8 cellular contexts compared by ENCODE assay signal in the genomic region with DNA sequence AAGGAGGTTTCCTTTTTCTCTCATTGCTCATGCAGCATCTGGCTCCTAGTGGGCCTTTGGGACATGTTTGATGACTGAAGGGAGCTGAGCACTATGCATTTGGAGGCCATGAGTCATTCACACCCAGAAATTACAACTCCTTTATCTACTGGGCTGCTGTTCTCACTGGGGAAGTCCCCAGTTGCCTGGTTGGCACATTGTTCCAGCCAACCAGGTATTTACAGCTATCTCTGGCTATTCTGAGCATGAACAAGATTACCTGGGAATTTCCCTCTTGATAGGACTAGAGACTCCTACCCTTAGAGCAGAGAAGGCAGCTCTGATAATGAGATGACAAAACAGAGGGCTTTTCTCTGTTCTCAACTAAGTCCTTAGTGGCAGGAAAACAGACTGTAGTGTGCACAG.
DNase-seq lines count a peak whose midpoint lies in the region; ATAC-seq and TF ChIP-seq lines count a peak whose summit lies in the region.

No MANE protein-coding gene starts in this region.

- H3K27ac Mint-ChIP-seq in CD4-positive, alpha-beta memory T cell, result no peak overlapping the region
- no peak overlapping the region for H3K27ac Mint-ChIP-seq in osteocyte (ENCODE audit: unreplicated experiment)

- H3K27me3 Mint-ChIP-seq in CD4-positive, alpha-beta memory T cell, result no peaks in the 10 kb centered on the region
- no peaks in the 10 kb centered on the region for H3K27me3 Mint-ChIP-seq in osteocyte (ENCODE audit: unreplicated experiment)

- no peaks in the 10 kb centered on the region for H3K36me3 Mint-ChIP-seq in CD4-positive, alpha-beta memory T cell
- peaks cover 17% of the 10 kb centered on the region for H3K36me3 Mint-ChIP-seq in osteocyte (ENCODE audit: unreplicated experiment)

- DNase-seq in NCI-H446 treated with DMSO at 0.1 percent for 48 hours (lab: John Stamatoyannopoulos, UW) (peak; percentile 17), epithelial cell of prostate (ENCODE audit: low read depth, low spot score) (peak; percentile 79), osteocyte (ENCODE audit: extremely low spot score, unreplicated experiment) (no peak), NCI-H510A (lab: John Stamatoyannopoulos, UW) (no peak)
- DNase-seq in stimulated activated CD4-positive, alpha-beta T cell treated with anti-CD3 and anti-CD28 coated beads, Interleukin-1b, Interleukin-23, amount 100 ng/mL, for 4 hours (ENCODE audit: low read depth in 2 of 2), result peak; percentile 13 to 19
- DNase-seq in CD4-positive, alpha-beta memory T cell, result no peak

- POLR2A ChIA-PET in CD4-positive, alpha-beta memory T cell (lab: Charles Lee; ENCODE audit: partially characterized antibody), result no interaction called here

- no peaks in the 10 kb centered on the region for H3K27me3 ChIP-seq in CD4-positive, alpha-beta memory T cell (ENCODE audit: insufficient read depth, low read length)

- no peak overlapping the region for H3K4me3 Mint-ChIP-seq in CD4-positive, alpha-beta memory T cell
- no peak overlapping the region for H3K4me3 Mint-ChIP-seq in osteocyte (ENCODE audit: unreplicated experiment)

- H3K4me1 Mint-ChIP-seq in CD4-positive, alpha-beta memory T cell, result peaks cover 0 to 8% (median 0%) of the 10 kb centered on the region in 4 donors
- peaks cover 12% of the 10 kb centered on the region for H3K4me1 Mint-ChIP-seq in osteocyte (ENCODE audit: unreplicated experiment)

- no peak for TF ChIP-seq CTCF in osteocyte (IDR thresholded peaks at IDR 0.05)

- peak; percentile 91 for ATAC-seq in GM18520 (IDR thresholded peaks at IDR 0.05; ENCODE audit: unreplicated experiment)
- ATAC-seq in HG02588 (IDR thresholded peaks at IDR 0.05; ENCODE audit: unreplicated experiment), result peak; percentile 90

- no peak overlapping the region for H3K27ac ChIP-seq in epithelial cell of prostate
- no peak overlapping the region for H3K27ac ChIP-seq in CD4-positive, alpha-beta memory T cell (ENCODE audit: low read depth, low read length)

- intact Hi-C loops in CD4-positive, alpha-beta memory T cell (cut with micrococcal nuclease), result no loop called here

- H3K4me1 ChIP-seq in CD4-positive, alpha-beta memory T cell (ENCODE audit: insufficient read depth, low read length), result no peaks in the 10 kb centered on the region

- no peak overlapping the region for H3K4me3 ChIP-seq in CD4-positive, alpha-beta memory T cell (ENCODE audit: low read length in 2 of 2)

- H3K9me3 Mint-ChIP-seq in CD4-positive, alpha-beta memory T cell, result peaks cover 0 to 5% (median 0%) of the 10 kb centered on the region in 8 donors
- peaks cover 16% of the 10 kb centered on the region for H3K9me3 Mint-ChIP-seq in osteocyte (ENCODE audit: unreplicated experiment)

- no peaks in the 10 kb centered on the region for H3K9me3 ChIP-seq in CD4-positive, alpha-beta memory T cell (ENCODE audit: control insufficient read depth in 1 of 2, low read length in 2 of 2)

- CTCF ChIA-PET in CD4-positive, alpha-beta memory T cell (lab: Charles Lee; ENCODE audit: partially characterized antibody), result no interaction called here

- H3K36me3 ChIP-seq in CD4-positive, alpha-beta memory T cell (ENCODE audit: insufficient read depth, low read length), result no peaks in the 10 kb centered on the region

Comparison
In these comparisons a context has a peak if more than half of its experiments do, and no peak if none do; other contexts are left out.
1. DNase-seq: peak in NCI-H446 treated with DMSO at 0.1 percent for 48 hours (single experiment), epithelial cell of prostate (single experiment) and stimulated activated CD4-positive, alpha-beta T cell treated with anti-CD3 and anti-CD28 coated beads, Interleukin-1b, Interleukin-23, amount 100 ng/mL, for 4 hours (2 of 2); none in CD4-positive, alpha-beta memory T cell (0 of 5), osteocyte (single experiment) and NCI-H510A (single experiment).